Comparison of ENCODE assay signal across 14 cellular contexts in genomic region chr18:42038936-42039335, GRCh38.
DNase-seq lines count a peak whose midpoint lies in the region; ATAC-seq and TF ChIP-seq lines count a peak whose summit lies in the region.
"Had no signal": no experiment of that assay in that cellular context is flagged by ENCODE, and none has a peak within 500 bp of the region (broad histone marks: within the 10 kb centered on the region; RNA-seq: fewer than 3 reads in every experiment).

No MANE protein-coding gene starts in this region.

- H3K27me3 ChIP-seq in adipocyte (replicated peaks; ENCODE audit: control insufficient read depth, insufficient read depth, low read length): no peaks in the 10 kb centered on the region
- H3K27me3 ChIP-seq: adrenal gland, spleen had no signal

- DNase-seq in GM04503 (ENCODE audit: low read depth) (peak; percentile 94), adipocyte (ENCODE audit: low read depth) (peak; percentile 78), foreskin fibroblast (peak; percentile 59 to 75), renal cortical epithelial cell (ENCODE audit: low read depth) (peak; percentile 99), cerebellar nuclear complex (lab: John Stamatoyannopoulos, UW) (no peak), mucosa of gallbladder (ENCODE audit: low spot score) (no peak), DMS153 treated with DMSO at 0.1 percent for 48 hours (lab: John Stamatoyannopoulos, UW; ENCODE audit: unreplicated experiment) (no peak)
- no peak for DNase-seq in naive thymus-derived CD8-positive, alpha-beta T cell
- DNase-seq: activated CD8-positive, alpha-beta T cell treated with anti-CD3 and anti-CD28 coated beads, Interleukin-2, amount 10 ng/mL, durations not matched to agents 7 days and 5 days; adrenal gland; NCI-H2081 treated with DMSO at 0.1 percent for 48 hours; spleen; stimulated activated CD8-positive, alpha-beta memory T cell treated with anti-CD3 and anti-CD28 coated beads, Interleukin-4, amount 100 ng/mL, for 48 hours; T-helper 2 cell had no signal

- H3K4me3 Mint-ChIP-seq in naive thymus-derived CD8-positive, alpha-beta T cell: no peak overlapping the region
- H3K4me3 Mint-ChIP-seq: activated CD8-positive, alpha-beta T cell treated with anti-CD3 and anti-CD28 coated beads, Interleukin-2, amount 10 ng/mL, durations not matched to agents 7 days and 5 days had no signal

- H3K27ac Mint-ChIP-seq in naive thymus-derived CD8-positive, alpha-beta T cell: peak overlapping the region in 1 of 10 donors; percentile 20
- H3K27ac Mint-ChIP-seq: activated CD8-positive, alpha-beta T cell treated with anti-CD3 and anti-CD28 coated beads, Interleukin-2, amount 10 ng/mL, durations not matched to agents 7 days and 5 days had no signal

- TF ChIP-seq CTCF in foreskin fibroblast (IDR thresholded peaks at IDR 0.05; ENCODE audit: low read depth, low read length): no peak

- H3K9ac ChIP-seq in adipocyte (ENCODE audit: low read length): peak overlapping the region; percentile 41

- peaks cover 0 to 9% (median 2%) of the 10 kb centered on the region in 4 donors for H3K4me1 Mint-ChIP-seq in naive thymus-derived CD8-positive, alpha-beta T cell

- H3K36me3 ChIP-seq in adipocyte (ENCODE audit: control insufficient read depth, insufficient read depth, low read length, severe bottlenecking): peaks cover 95% of the 10 kb centered on the region

- POLR2A ChIA-PET in naive thymus-derived CD8-positive, alpha-beta T cell (lab: Charles Lee): no interaction called here

- H3K36me3 Mint-ChIP-seq in naive thymus-derived CD8-positive, alpha-beta T cell: peaks cover 0 to 95% (median 28%) of the 10 kb centered on the region in 3 donors

- H3K4me3 ChIP-seq in adipocyte (ENCODE audit: low read length) (no peak overlapping the region), foreskin fibroblast (ENCODE audit: low read depth in 1 of 2, low read length in 2 of 2) (no peak overlapping the region)
- H3K4me3 ChIP-seq: adrenal gland, spleen had no signal

- no peaks in the 10 kb centered on the region for H3K9me3 Mint-ChIP-seq in naive thymus-derived CD8-positive, alpha-beta T cell

- no peak for ATAC-seq in naive thymus-derived CD8-positive, alpha-beta T cell
- ATAC-seq: activated CD8-positive, alpha-beta T cell treated with anti-CD3 and anti-CD28 coated beads, Interleukin-2, amount 10 ng/mL, durations not matched to agents 7 days and 5 days had no signal

- H3K4me1 ChIP-seq in adipocyte (ENCODE audit: control insufficient read depth, insufficient read depth, low read length): peaks cover 11% of the 10 kb centered on the region
- H3K4me1 ChIP-seq: adrenal gland, spleen had no signal

- H3K9me3 ChIP-seq in adipocyte (ENCODE audit: control insufficient read depth, low read length): no peaks in the 10 kb centered on the region
- H3K9me3 ChIP-seq: adrenal gland, spleen had no signal

- H3K27me3 Mint-ChIP-seq in naive thymus-derived CD8-positive, alpha-beta T cell: no peaks in the 10 kb centered on the region

Comparison
In these comparisons a context has a peak if more than half of its experiments do, and no peak if none do; other contexts are left out.
1. DNase-seq: peak in GM04503 (single experiment), adipocyte (single experiment), foreskin fibroblast (2 of 2) and renal cortical epithelial cell (single experiment); none in naive thymus-derived CD8-positive, alpha-beta T cell (0 of 10), cerebellar nuclear complex (0 of 2), mucosa of gallbladder (single experiment) and DMS153 treated with DMSO at 0.1 percent for 48 hours (single experiment).